ENCODE assay signal across 23 cellular contexts in the genomic region with DNA sequence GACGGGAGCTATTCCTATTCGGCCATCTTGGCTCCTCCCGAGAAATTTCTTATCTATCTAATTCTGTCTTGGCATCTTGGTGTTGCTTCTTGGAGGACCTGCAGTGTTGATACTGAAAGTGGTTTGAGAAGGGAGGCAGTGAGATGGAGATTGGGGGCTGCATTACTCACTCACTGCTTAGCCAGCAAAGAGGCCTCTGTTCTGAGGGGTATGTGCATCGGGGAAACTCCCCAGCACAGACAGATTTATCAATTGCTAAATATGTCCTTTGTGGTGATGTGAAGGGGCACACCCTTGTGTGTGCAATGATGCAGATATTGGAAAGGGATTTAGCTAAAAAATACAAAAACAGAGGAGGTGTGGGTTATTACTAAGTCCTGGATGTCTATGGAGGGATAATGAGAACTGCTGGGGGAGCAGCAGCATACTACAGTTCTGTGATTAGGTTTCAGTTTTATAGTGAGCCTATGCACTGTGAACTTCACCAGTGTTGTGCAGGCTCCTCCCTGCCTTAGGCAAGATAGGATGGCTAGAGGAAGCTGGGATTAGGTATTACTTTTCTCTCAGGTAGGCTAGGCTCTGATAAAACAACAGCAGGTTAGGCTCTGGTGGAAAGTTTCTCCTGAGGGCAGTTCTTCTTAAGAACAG.
A peak's percentile ranks its signal among the peaks of the same experiment; 100 is the strongest.
DNase-seq lines count a peak whose midpoint lies in the region; ATAC-seq, FAIRE-seq and TF ChIP-seq lines count a peak whose summit lies in the region.
"Had no signal": no experiment of that assay in that cellular context is flagged by ENCODE, and none has a peak within 500 bp of the region (broad histone marks: within the 10 kb centered on the region; RNA-seq: fewer than 3 reads in every experiment).

No MANE protein-coding gene starts in this region.

- H3K4me2 ChIP-seq in Karpas-422 (ENCODE audit: low read depth, low read length, poor library complexity, severe bottlenecking) = no peak overlapping the region

- H3K9me3 Mint-ChIP-seq in endodermal cell = peaks cover 3% of the 10 kb centered on the region
- H3K9me3 Mint-ChIP-seq in T-cell = peaks cover 0 to 4% (median 3%) of the 10 kb centered on the region in 3 donors
- peaks cover 4% of the 10 kb centered on the region for H3K9me3 Mint-ChIP-seq in osteocyte (ENCODE audit: unreplicated experiment)
- H3K9me3 Mint-ChIP-seq: activated CD4-positive, alpha-beta T cell treated with anti-CD3 and anti-CD28 coated beads, Interleukin-2, amount 10 ng/mL, durations not matched to agents 24 days and 14 days; nephron had no signal

- H3K4me1 ChIP-seq in endodermal cell (ENCODE audit: control insufficient read depth, insufficient read depth, low read length) = peaks cover 8% of the 10 kb centered on the region
- H3K4me1 ChIP-seq in small intestine (ENCODE audit: control insufficient read depth in 2 of 2, insufficient read depth in 1 of 2, low read depth in 1 of 2, low read length in 1 of 2) = no peaks in the 10 kb centered on the region
- no peaks in the 10 kb centered on the region for H3K4me1 ChIP-seq in Karpas-422 (ENCODE audit: low read length)
- H3K4me1 ChIP-seq: psoas muscle, thyroid gland had no signal

- no peak overlapping the region for H2AFZ ChIP-seq in Karpas-422 (ENCODE audit: low read length)

- peak; percentile 14 for DNase-seq in HT-29 (ENCODE audit: low spot score)
- DNase-seq in NCI-H510A (lab: John Stamatoyannopoulos, UW) = peak; percentile 15
- DNase-seq in endodermal cell = peak; percentile 51
- peak; percentile 32 for DNase-seq in small intestine
- no peak for DNase-seq in Karpas-422
- no peak for DNase-seq in T-cell
- DNase-seq in osteocyte (ENCODE audit: extremely low spot score, unreplicated experiment) = no peak
- no peak for DNase-seq in Ammon's horn (ENCODE audit: low spot score)
- DNase-seq: activated CD4-positive, alpha-beta T cell treated with anti-CD3 and anti-CD28 coated beads, Interleukin-2, amount 10 ng/mL, durations not matched to agents 24 days and 14 days; activated CD8-positive, alpha-beta memory T cell treated with anti-CD3 and anti-CD28 coated beads, Interleukin-2, amount 50 U/mL, for 48 hours; AML-193; anterior cingulate cortex; effector memory CD4-positive, alpha-beta T cell; head of caudate nucleus; mammary epithelial cell; NCI-H187; psoas muscle; T1000; thyroid gland had no signal

- FAIRE-seq in small intestine (lab: Jason Lieb, UNC) = no peak
- FAIRE-seq: G401.6, islet of Langerhans had no signal

- H3K27me3 ChIP-seq in endodermal cell (ENCODE audit: control insufficient read depth, insufficient read depth, low read length, poor library complexity, severe bottlenecking) (no peaks in the 10 kb centered on the region), small intestine (ENCODE audit: control insufficient read depth in 2 of 2, insufficient read depth in 2 of 2, low read length in 2 of 2) (no peaks in the 10 kb centered on the region), Karpas-422 (ENCODE audit: low read length) (no peaks in the 10 kb centered on the region)
- H3K27me3 ChIP-seq: thyroid gland had no signal

- no peak for ATAC-seq in T-cell (replicated peaks in 1 of 4)
- ATAC-seq: psoas muscle had no signal

- H3K36me3 Mint-ChIP-seq in endodermal cell (ENCODE audit: low read depth) (peaks cover 4% of the 10 kb centered on the region), T-cell (no peaks in the 10 kb centered on the region), osteocyte (ENCODE audit: unreplicated experiment) (no peaks in the 10 kb centered on the region)

- TF ChIP-seq CTCF in endodermal cell (conservative IDR thresholded peaks at IDR 0.05) = no peak
- TF ChIP-seq CTCF in osteocyte (IDR thresholded peaks at IDR 0.05) = no peak

- H3K27me3 Mint-ChIP-seq in endodermal cell (ENCODE audit: insufficient read depth) = no peaks in the 10 kb centered on the region
- peaks cover 3 to 13% of the 10 kb centered on the region in 2 donors for H3K27me3 Mint-ChIP-seq in T-cell
- no peaks in the 10 kb centered on the region for H3K27me3 Mint-ChIP-seq in osteocyte (ENCODE audit: unreplicated experiment)
- H3K27me3 Mint-ChIP-seq: central memory CD8-positive, alpha-beta T cell had no signal

- H4K20me1 ChIP-seq in Karpas-422 (ENCODE audit: insufficient read depth, low read depth, low read length) = no peaks in the 10 kb centered on the region

- H3K27ac ChIP-seq in endodermal cell (ENCODE audit: low read depth, low read length) (no peak overlapping the region), small intestine (ENCODE audit: low read depth in 1 of 2, low read length in 1 of 2) (no peak overlapping the region), Karpas-422 (ENCODE audit: low read length) (no peak overlapping the region)
- H3K27ac ChIP-seq: psoas muscle, thyroid gland had no signal

- H3K4me3 ChIP-seq in endodermal cell (ENCODE audit: low read length) = peak overlapping the region; percentile 67
- no peak overlapping the region for H3K4me3 ChIP-seq in small intestine (ENCODE audit: low read depth in 1 of 2, low read length in 2 of 2)
- no peak overlapping the region for H3K4me3 ChIP-seq in Karpas-422 (ENCODE audit: low read length)
- H3K4me3 ChIP-seq: psoas muscle, thyroid gland had no signal

- H3K79me2 ChIP-seq in Karpas-422 (ENCODE audit: low read length) = no peaks in the 10 kb centered on the region

- peaks cover 37% of the 10 kb centered on the region for H3K4me1 Mint-ChIP-seq in endodermal cell
- H3K4me1 Mint-ChIP-seq in T-cell = peaks cover 0 to 4% (median 3%) of the 10 kb centered on the region in 3 donors
- H3K4me1 Mint-ChIP-seq in osteocyte (ENCODE audit: unreplicated experiment) = no peaks in the 10 kb centered on the region
- H3K4me1 Mint-ChIP-seq: central memory CD8-positive, alpha-beta T cell had no signal

- H3K4me3 Mint-ChIP-seq in endodermal cell (peak overlapping the region; percentile 59), T-cell (peak overlapping the region in 1 of 3 donors; percentile 18), osteocyte (ENCODE audit: unreplicated experiment) (no peak overlapping the region)
- H3K4me3 Mint-ChIP-seq: activated CD4-positive, alpha-beta T cell treated with anti-CD3 and anti-CD28 coated beads, Interleukin-2, amount 10 ng/mL, durations not matched to agents 24 days and 14 days; central memory CD8-positive, alpha-beta T cell; nephron had no signal

- H3K27ac Mint-ChIP-seq in endodermal cell (peak overlapping the region; percentile 95), T-cell (no peak overlapping the region), osteocyte (ENCODE audit: unreplicated experiment) (no peak overlapping the region)
- H3K27ac Mint-ChIP-seq: activated CD4-positive, alpha-beta T cell treated with anti-CD3 and anti-CD28 coated beads, Interleukin-2, amount 10 ng/mL, durations not matched to agents 24 days and 14 days had no signal

- WGBS in endodermal cell (ENCODE audit: insufficient coverage in 1 of 2, insufficient read length in 1 of 2), 2 experiments = 97% methylated on average over 4 of the region's 4 CpGs; no CpG with 5 or more reads in 1 of the 2 experiments
- WGBS in small intestine, 3 donors = 58 to 89% (median 60%) methylated on average over 4 of the region's 4 CpGs

- POLR2A ChIA-PET in T-cell (lab: Charles Lee) = no interaction called here

- CTCF ChIA-PET in T-cell (lab: Charles Lee) = no interaction called here

- no peaks in the 10 kb centered on the region for H3K9me3 ChIP-seq in endodermal cell (ENCODE audit: control insufficient read depth, low read length)
- H3K9me3 ChIP-seq in small intestine (ENCODE audit: control insufficient read depth, low read depth) = no peaks in the 10 kb centered on the region
- H3K9me3 ChIP-seq in Karpas-422 (ENCODE audit: low read length) = peaks cover 4% of the 10 kb centered on the region
- H3K9me3 ChIP-seq: psoas muscle, thyroid gland had no signal

- H3K9ac ChIP-seq in endodermal cell (ENCODE audit: extremely low read depth, low read length, poor library complexity, severe bottlenecking) (no peak overlapping the region), Karpas-422 (ENCODE audit: low read length) (no peak overlapping the region)

- no peaks in the 10 kb centered on the region for H3K36me3 ChIP-seq in endodermal cell (ENCODE audit: control insufficient read depth, insufficient read depth, low read length)
- H3K36me3 ChIP-seq in small intestine (ENCODE audit: control insufficient read depth in 2 of 2, insufficient read depth in 2 of 2, low read length in 2 of 2) = no peaks in the 10 kb centered on the region
- H3K36me3 ChIP-seq in Karpas-422 (ENCODE audit: insufficient read depth, low read length) = no peaks in the 10 kb centered on the region
- H3K36me3 ChIP-seq: thyroid gland had no signal

- H3K9me2 ChIP-seq in Karpas-422 (replicated peaks; ENCODE audit: insufficient read depth, low read length) = no peaks in the 10 kb centered on the region

Comparison
In these comparisons a context has a peak if more than half of its experiments do, and no peak if none do; other contexts are left out.
1. DNase-seq: peak in HT-29 (single experiment), NCI-H510A (single experiment), endodermal cell (single experiment) and small intestine (single experiment); none in Karpas-422 (single experiment), T-cell (0 of 34), osteocyte (single experiment) and Ammon's horn (single experiment).